20 cellular contexts compared by ENCODE assay signal in genomic region chr7:123397746-123398145, GRCh38.
"Had no signal": no experiment of that assay in that cellular context is flagged by ENCODE, and none has a peak within 500 bp of the region (broad histone marks: within the 10 kb centered on the region; RNA-seq: fewer than 3 reads in every experiment).

No MANE protein-coding gene starts in this region.

- H3K4me1 ChIP-seq: adrenal gland, breast epithelium, sigmoid colon, spleen had no signal

- H3K36me3 ChIP-seq: adrenal gland, breast epithelium, sigmoid colon, spleen had no signal

- H3K27ac ChIP-seq: adrenal gland, breast epithelium, coronary artery, sigmoid colon, spleen had no signal

- DNase-seq: activated CD4-positive, alpha-beta T cell treated with anti-CD3 and anti-CD28 coated beads for 1 hour; activated gamma-delta T cell treated with Interleukin-2 at 50 U/mL for 16 hours; activated T-cell treated with anti-CD3 and anti-CD28 coated beads, Interleukin-2, amount 50 U/mL, for 72 hours; adrenal gland; erythroblast; foreskin melanocyte; glutamatergic neuron; hippocampal formation; islet precursor cell; midbrain; nephron progenitor cell; occipital lobe; posterior cingulate gyrus; sigmoid colon; spleen; stimulated activated naive B cell treated with anti-CD40 and anti-IgM and Interleukin-4, amounts not matched to agents 10 μg/mL and 1 μg/mL and 100 μg/mL, for 72 hours had no signal

- H3K9me3 ChIP-seq: adrenal gland, breast epithelium, sigmoid colon, spleen had no signal

- H3K4me3 ChIP-seq: adrenal gland, breast epithelium, coronary artery, sigmoid colon, spleen had no signal

- H3K27me3 ChIP-seq: adrenal gland, breast epithelium, sigmoid colon, spleen had no signal

- ATAC-seq: activated naive CD4-positive, alpha-beta T cell treated with anti-CD3 and anti-CD28 coated beads, Interleukin-2, amount 50 U/mL, for 72 hours; activated T-cell treated with anti-CD3 and anti-CD28 coated beads, Interleukin-2, amount 50 U/mL, for 72 hours; left lobe of liver; stimulated activated naive B cell treated with anti-CD40 and anti-IgM and Interleukin-4, amounts not matched to agents 10 μg/mL and 1 μg/mL and 100 μg/mL, for 72 hours had no signal
